ENCODE assay signal across 10 cellular contexts in the genomic region with DNA sequence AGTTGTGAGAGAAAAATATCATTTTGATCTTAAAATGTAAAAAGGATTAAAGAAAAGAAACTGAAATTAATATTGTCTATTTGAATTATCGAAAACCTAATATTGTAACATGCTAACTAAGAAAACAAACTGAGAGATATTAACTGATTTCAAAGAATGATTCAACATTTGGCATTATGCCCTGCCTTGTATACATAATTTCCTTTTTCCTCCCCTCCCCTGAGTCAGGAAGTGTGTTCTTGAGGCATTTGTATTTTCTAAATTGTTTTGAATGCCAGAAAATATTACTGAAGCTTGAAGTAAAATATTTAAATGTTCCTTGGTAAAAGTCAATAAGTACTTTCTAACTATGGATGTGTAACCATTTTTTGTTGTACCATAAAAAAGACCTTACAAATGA. TPM values are rescaled to one million over a fixed set of nuclear protein-coding genes. Genes with fewer than 3 reads are reported as not detected.
A peak's percentile ranks its signal among the peaks of the same experiment; 100 is the strongest.
DNase-seq lines count a peak whose midpoint lies in the region; ATAC-seq and TF ChIP-seq lines count a peak whose summit lies in the region.
"Had no signal": no experiment of that assay in that cellular context is flagged by ENCODE, and none has a peak within 500 bp of the region (broad histone marks: within the 10 kb centered on the region; RNA-seq: fewer than 3 reads in every experiment).

No MANE protein-coding gene starts in this region.

- H4K20me1 ChIP-seq in PC-3 (ENCODE audit: low read length) = no peaks in the 10 kb centered on the region

- no peak overlapping the region for H2AFZ ChIP-seq in PC-3 (ENCODE audit: low read length)

- BruUV-seq in PC-3 (replicated peaks; lab: Mats Ljungman, UMichigan) = no TSS peak

- no peaks in the 10 kb centered on the region for H3K9me3 ChIP-seq in PC-3 (ENCODE audit: low read length)

- no peak overlapping the region for H3K9ac ChIP-seq in PC-3 (ENCODE audit: low read length)

- no peaks in the 10 kb centered on the region for H3K9me2 ChIP-seq in PC-3 (replicated peaks; ENCODE audit: low read length)

- peak; percentile 53 for ATAC-seq in PC-3
- ATAC-seq in GM18868 (IDR thresholded peaks at IDR 0.05; ENCODE audit: unreplicated experiment) = no peak

- H3K27me3 ChIP-seq in PC-3 (ENCODE audit: low read length) = no peaks in the 10 kb centered on the region

- H3K4me3 ChIP-seq in PC-3 (ENCODE audit: low read length) = peak overlapping the region; percentile 42

- TF ChIP-seq POLR2A in erythroblast (IDR thresholded peaks at IDR 0.05; ENCODE audit: low read length) = no peak

- POLR2A ChIA-PET in PC-3 (lab: Charles Lee; ENCODE audit: unreplicated experiment) = no interaction called here

- CTCF ChIA-PET in PC-3 (lab: Charles Lee) = no interaction called here

- H3K79me2 ChIP-seq in PC-3 (ENCODE audit: low read length) = peaks cover 17% of the 10 kb centered on the region

- intact Hi-C loops in PC-3 (cut with micrococcal nuclease) = no loop called here

- DNase-seq in NCI-H2171 treated with DMSO at 0.1 percent for 48 hours (lab: John Stamatoyannopoulos, UW) = peak; percentile 3
- no peak for DNase-seq in NCI-H2171 (lab: John Stamatoyannopoulos, UW)
- peak; percentile 84 for DNase-seq in PC-3
- DNase-seq in erythroblast (lab: John Stamatoyannopoulos, UW) = peak; percentile 27 to 62
- peak; percentile 15 for DNase-seq in smooth muscle cell of the brain vasculature (ENCODE audit: low read depth, low spot score)
- DNase-seq in GOT3 (lab: John Stamatoyannopoulos, UW) = no peak
- DNase-seq in GM19240 (ENCODE audit: insufficient read length, low spot score) = no peak
- DNase-seq: activated CD4-positive, alpha-beta memory T cell treated with anti-CD3 and anti-CD28 coated beads, Interleukin-2, amount 10 ng/mL, durations not matched to agents 7 days and 5 days; NCI-H510A had no signal

- TF ChIP-seq CTCF in PC-3 (conservative IDR thresholded peaks at IDR 0.05; ENCODE audit: low read depth, low read length) = no peak

- H3K36me3 ChIP-seq in PC-3 (ENCODE audit: low read depth, low read length) = no peaks in the 10 kb centered on the region

- no peaks in the 10 kb centered on the region for H3F3A ChIP-seq in PC-3 (ENCODE audit: low read length, unreplicated experiment)

- peak overlapping the region; percentile 14; the same call in 1 of the 2 replicates for H3K27ac ChIP-seq in PC-3 (ENCODE audit: low read length)

- H3K4me2 ChIP-seq in PC-3 (ENCODE audit: low read length) = peak overlapping the region; percentile 65

- H3K4me1 ChIP-seq in PC-3 (ENCODE audit: insufficient read depth, low read length) = peaks cover 27% of the 10 kb centered on the region

RNA-seq across cellular contexts. Expression of gene RPS6KA3, which starts 49.4 kb away (rescaled TPM):
- total RNA-seq in PC-3 (2014; rRNA removed) = 22.8 and 24.6 TPM in 2 replicates

Comparison
In these comparisons a context has a peak if more than half of its experiments do, and no peak if none do; other contexts are left out.
1. DNase-seq: peak in NCI-H2171 treated with DMSO at 0.1 percent for 48 hours (single experiment), PC-3 (single experiment), erythroblast (2 of 2) and smooth muscle cell of the brain vasculature (single experiment); none in NCI-H2171 (single experiment), GOT3 (single experiment) and GM19240 (single experiment).